13 cellular contexts compared by ENCODE assay signal in genomic region chr1:110778821-110779220, GRCh38.
"Had no signal": no experiment of that assay in that cellular context is flagged by ENCODE, and none has a peak within 500 bp of the region (broad histone marks: within the 10 kb centered on the region; RNA-seq: fewer than 3 reads in every experiment).

No MANE protein-coding gene starts in this region.

- H3K4me3 Mint-ChIP-seq: effector memory CD8-positive, alpha-beta T cell had no signal

- H3K9me3 Mint-ChIP-seq: effector memory CD8-positive, alpha-beta T cell had no signal

- ATAC-seq: effector memory CD8-positive, alpha-beta T cell; foreskin keratinocyte; gastroesophageal sphincter; left cardiac atrium; left ventricle myocardium superior had no signal

- H3K27ac ChIP-seq: coronary artery, esophagus muscularis mucosa, foreskin keratinocyte, gastroesophageal sphincter, heart left ventricle, left lung, lower lobe of right lung had no signal

- H3K27ac Mint-ChIP-seq: effector memory CD8-positive, alpha-beta T cell had no signal

- H3K4me1 ChIP-seq: foreskin keratinocyte, left lung had no signal

- H3K36me3 ChIP-seq: esophagus muscularis mucosa, gastroesophageal sphincter, heart left ventricle, left lung, lower lobe of right lung had no signal

- H3K4me3 ChIP-seq: coronary artery, esophagus muscularis mucosa, gastroesophageal sphincter, heart left ventricle, left lung, lower lobe of right lung had no signal

- DNase-seq: effector CD8-positive, alpha-beta T cell; effector memory CD8-positive, alpha-beta T cell; foreskin keratinocyte; heart left ventricle; hippocampal formation; left cardiac atrium; left lung; left ventricle myocardium superior; lower lobe of right lung; midbrain had no signal
